Comparison of ENCODE assay signal across 1 cellular context in genomic region chr1:205579711-205580110, GRCh38.
TF ChIP-seq lines count a peak whose summit lies in the region.

No MANE protein-coding gene starts in this region.

TF ChIP-seq in H1, 55 proteins besides CTCF, POLR2A, EP300 and RAD21:
- TF ChIP-seq TEAD4 (IDR thresholded peaks at IDR 0.05; ENCODE audit: low read depth, low read length), result no peak
- TF ChIP-seq TAF7 (optimal IDR thresholded peaks at IDR 0.05; ENCODE audit: borderline replicate concordance, low read depth, low read length), result no peak
- TF ChIP-seq MAX (IDR thresholded peaks at IDR 0.05), result no peak
- no peak for TF ChIP-seq FOSL1 (IDR thresholded peaks at IDR 0.05; ENCODE audit: insufficient read depth, low read depth, low read length)
- TF ChIP-seq USF2 (IDR thresholded peaks at IDR 0.05; ENCODE audit: low read length), result no peak
- no peak for TF ChIP-seq GABPA (IDR thresholded peaks at IDR 0.05; ENCODE audit: borderline replicate concordance, insufficient read depth, low read length)
- no peak for TF ChIP-seq CTBP2 (IDR thresholded peaks at IDR 0.05; ENCODE audit: borderline replicate concordance, insufficient read depth, insufficient read length, low read length)
- no peak for TF ChIP-seq RNF2 (IDR thresholded peaks at IDR 0.05; ENCODE audit: borderline replicate concordance, low read depth, low read length, missing control alignments, poor library complexity, severe bottlenecking)
- TF ChIP-seq POU5F1 (IDR thresholded peaks at IDR 0.05; ENCODE audit: low read depth, low read length), result no peak
- no peak for TF ChIP-seq TBP (IDR thresholded peaks at IDR 0.05; ENCODE audit: low read depth, low read length)
- TF ChIP-seq JUN (IDR thresholded peaks at IDR 0.05; ENCODE audit: low read depth, low read length), result no peak
- TF ChIP-seq KDM5A (IDR thresholded peaks at IDR 0.05; ENCODE audit: low read length), result no peak
- TF ChIP-seq SAP30 (IDR thresholded peaks at IDR 0.05; ENCODE audit: insufficient read depth, insufficient replicate concordance, low read length), result no peak
- TF ChIP-seq SP1 (IDR thresholded peaks at IDR 0.05; ENCODE audit: low read depth, low read length), result no peak
